ENCODE assay signal across 14 cellular contexts in the genomic region with DNA sequence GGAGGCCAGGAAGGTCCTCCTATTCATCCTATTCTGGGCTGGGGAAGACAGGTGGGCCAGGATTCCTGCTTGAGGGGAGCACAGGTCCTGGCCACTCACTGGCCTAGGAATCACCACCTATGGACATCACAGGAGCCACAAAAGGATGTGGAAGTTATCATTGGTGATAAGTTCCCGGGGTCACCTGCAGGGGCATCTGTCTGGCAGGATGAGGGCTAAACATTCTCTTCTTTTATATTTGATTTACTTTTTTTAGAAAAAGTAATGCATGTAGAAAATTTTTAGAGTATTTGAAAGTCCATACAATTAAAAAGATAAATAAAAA. TPM values are rescaled to one million over a fixed set of nuclear protein-coding genes. Genes with fewer than 3 reads are reported as not detected.
DNase-seq lines count a peak whose midpoint lies in the region; ATAC-seq and TF ChIP-seq lines count a peak whose summit lies in the region.
"Had no signal": no experiment of that assay in that cellular context is flagged by ENCODE, and none has a peak within 500 bp of the region (broad histone marks: within the 10 kb centered on the region; RNA-seq: fewer than 3 reads in every experiment).

No MANE protein-coding gene starts in this region.

- ATAC-seq in GM18499 (IDR thresholded peaks at IDR 0.05; ENCODE audit: insufficient read depth, unreplicated experiment) (peak; percentile 9), GM21423 (IDR thresholded peaks at IDR 0.05; ENCODE audit: unreplicated experiment) (peak; percentile 13), HG03039 (IDR thresholded peaks at IDR 0.05; ENCODE audit: unreplicated experiment) (peak; percentile 6)
- ATAC-seq: Panc1; stimulated activated naive CD8-positive, alpha-beta T cell treated with anti-CD3 and anti-CD28 coated beads, Interleukin-15, amount 100 ng/mL, for 72 hours had no signal

- H3K27me3 ChIP-seq in WERI-Rb-1 (ENCODE audit: insufficient read depth, low read depth, severe bottlenecking) (no peaks in the 10 kb centered on the region), MG63 (no peaks in the 10 kb centered on the region)

- H3K36me3 ChIP-seq in WERI-Rb-1 = no peaks in the 10 kb centered on the region
- no peaks in the 10 kb centered on the region for H3K36me3 ChIP-seq in MG63

- H3K9me3 ChIP-seq in WERI-Rb-1 (ENCODE audit: severe bottlenecking) (no peaks in the 10 kb centered on the region), MG63 (no peaks in the 10 kb centered on the region)

- H3K27ac ChIP-seq in WERI-Rb-1 = no peak overlapping the region

- TF ChIP-seq CTCF in WERI-Rb-1 (IDR thresholded peaks at IDR 0.05; ENCODE audit: low read depth, low read length) = 0 out of 2 replicates have a peak, but pooled peaks have one; percentile 7

- no peak overlapping the region for H3K4me3 ChIP-seq in WERI-Rb-1 (ENCODE audit: low read depth, low read length)
- no peak overlapping the region for H3K4me3 ChIP-seq in MG63

- no peak for DNase-seq in WERI-Rb-1
- DNase-seq in NCI-H2171 treated with DMSO at 0.1 percent for 48 hours (lab: John Stamatoyannopoulos, UW) = no peak
- no peak for DNase-seq in MG63
- DNase-seq in DMS53 treated with DMSO at 0.1 percent for 48 hours (lab: John Stamatoyannopoulos, UW; ENCODE audit: unreplicated experiment) = no peak
- no peak for DNase-seq in activated effector memory CD4-positive, alpha-beta T cell treated with Interleukin-2 at 50 U/mL for 16 hours
- DNase-seq: activated T-cell treated with anti-CD3 and anti-CD28 coated beads, Interleukin-2, amount 50 U/mL, for 48 hours; GF-D8; nucleus accumbens; stimulated activated CD4-positive, alpha-beta T cell treated with anti-CD3 and anti-CD28 coated beads, Interleukin-1b, Interleukin-23, amount 100 ng/mL, for 48 hours; stimulated activated naive CD8-positive, alpha-beta T cell treated with anti-CD3 and anti-CD28 coated beads, Interleukin-15, amount 100 ng/mL, for 72 hours had no signal

RNA-seq across cellular contexts. Expression of a gene that starts 33.2 kb away (rescaled TPM):
- 0.66 and 1.2 TPM in 2 replicates for total RNA-seq in MG63 (2014; rRNA removed; shearing (Covaris generic); ENCODE audit: low replicate concordance)
